In the genomic region with DNA sequence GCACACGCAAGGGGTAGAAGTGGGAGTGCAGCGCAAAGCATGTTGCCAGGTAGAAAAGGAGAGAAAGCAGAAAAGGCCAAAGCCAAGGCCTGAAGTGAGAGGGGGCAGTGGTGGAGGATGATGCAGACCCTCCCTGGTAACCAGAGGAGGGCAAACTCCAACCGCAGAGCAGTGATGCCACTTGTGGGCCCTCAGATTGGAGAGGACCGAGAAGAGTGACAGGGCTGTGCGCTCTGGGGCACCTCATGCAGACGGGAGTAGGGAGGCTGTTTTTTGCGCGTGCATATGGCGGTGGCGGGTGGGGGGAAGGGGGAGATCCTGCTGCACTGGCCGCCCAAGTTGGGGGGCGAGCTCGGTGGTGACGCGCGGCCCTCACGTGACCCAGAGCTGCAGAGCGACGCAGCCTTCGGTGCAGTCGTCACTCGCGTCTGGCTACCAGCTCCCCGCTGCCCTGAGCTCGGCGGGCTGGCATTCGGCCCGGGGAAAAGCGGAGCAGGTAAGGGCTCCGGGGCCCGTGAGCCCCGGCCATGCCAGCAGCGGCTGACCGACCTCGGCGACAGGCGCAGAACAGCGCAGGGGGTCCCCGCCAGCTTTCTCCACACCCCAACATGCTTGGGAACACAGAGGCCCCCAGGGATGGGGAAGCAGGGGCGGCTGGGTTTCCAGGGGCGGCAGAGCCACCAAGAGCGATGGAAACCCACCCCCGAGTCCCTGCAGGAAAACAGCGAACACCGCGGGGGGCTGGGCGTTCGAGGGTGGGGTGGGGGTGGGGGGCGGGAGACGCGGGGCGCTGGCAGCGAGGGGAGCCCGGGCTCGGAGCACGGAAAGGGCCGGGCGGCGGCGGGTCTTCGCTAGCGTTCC, we compare ENCODE assay signal across 8 cellular contexts. TPM values are rescaled to one million over a fixed set of nuclear protein-coding genes. Genes with fewer than 3 reads are reported as not detected.
A peak's percentile ranks its signal among the peaks of the same experiment; 100 is the strongest.
DNase-seq lines count a peak whose midpoint lies in the region; ATAC-seq, FAIRE-seq and TF ChIP-seq lines count a peak whose summit lies in the region.

BEX3 (plus strand) TSS at position 421 of the 861 bp plus-strand sequence. CDS start 984 bp downstream, outside the sequence.

- H3K79me2 ChIP-seq in HepG2 (ENCODE audit: insufficient read depth, low read length), result no peaks in the 10 kb centered on the region
- H3K79me2 ChIP-seq in Karpas-422 (ENCODE audit: low read length), result no peaks in the 10 kb centered on the region

- H3K9me2 ChIP-seq in Karpas-422 (replicated peaks; ENCODE audit: insufficient read depth, low read length), result no peaks in the 10 kb centered on the region

- H2AFZ ChIP-seq in HepG2 (ENCODE audit: low read length) (peak within 1 kb of the TSS; percentile 15), Karpas-422 (ENCODE audit: low read length) (no peak within 1 kb of the TSS)

- H3K9me3 ChIP-seq in HepG2 (ENCODE audit: low read length) (no peaks in the 10 kb centered on the region), Karpas-422 (ENCODE audit: low read length) (no peaks in the 10 kb centered on the region)

- H3K36me3 ChIP-seq in GM06990 (ENCODE audit: control insufficient read depth, insufficient read depth, low read length), result no peaks in the 10 kb centered on the region
- H3K36me3 ChIP-seq in HepG2 (replicated peaks in 1 of 2; ENCODE audit: control insufficient read depth in 1 of 2, insufficient read depth in 2 of 2, low read length in 2 of 2), result no peaks in the 10 kb centered on the region
- H3K36me3 ChIP-seq in Karpas-422 (ENCODE audit: insufficient read depth, low read length), result no peaks in the 10 kb centered on the region

- no peak for FAIRE-seq in HepG2 (lab: Jason Lieb, UNC)

- CTCF ChIA-PET in activated CD4-positive, alpha-beta T cell treated with anti-CD3 and anti-CD28 coated beads, Interleukin-2, amount 10 ng/mL, durations not matched to agents 7 days and 5 days (lab: Charles Lee), result no interaction called here
- CTCF ChIA-PET in HepG2 (lab: Yijun Ruan, JAX; ENCODE audit: low intra/inter-chr PET ratio, low total read pairs), result no interaction called here

- H3K27me3 ChIP-seq in GM06990 (replicated peaks; ENCODE audit: control insufficient read depth, insufficient read depth, low read length), result no peaks in the 10 kb centered on the region; the same call in 1 of the 2 replicates
- no peaks in the 10 kb centered on the region for H3K27me3 ChIP-seq in HepG2 (ENCODE audit: control insufficient read depth in 1 of 2, insufficient read depth in 2 of 2, low read length in 2 of 2)
- no peaks in the 10 kb centered on the region for H3K27me3 ChIP-seq in Karpas-422 (ENCODE audit: low read length)

- H3K9me3 Mint-ChIP-seq in activated CD4-positive, alpha-beta T cell treated with anti-CD3 and anti-CD28 coated beads, Interleukin-2, amount 10 ng/mL, durations not matched to agents 7 days and 5 days, result no peaks in the 10 kb centered on the region

- intact Hi-C loops in HepG2 (cut with micrococcal nuclease; ENCODE audit: unreplicated experiment), result no loop called here

- H4K20me1 ChIP-seq in HepG2 (ENCODE audit: insufficient read depth, low read length) (no peaks in the 10 kb centered on the region), Karpas-422 (ENCODE audit: insufficient read depth, low read depth, low read length) (no peaks in the 10 kb centered on the region)

- TF ChIP-seq POLR2A in HepG2 (IDR thresholded peaks at IDR 0.05; ENCODE audit: insufficient read depth in 1 of 2, low read depth in 2 of 2, low read length in 2 of 2), result peak in 1 of 2 experiments; percentile 64; a peak in 2 of 4 replicates

- in situ Hi-C loops in HepG2 (cut with HindIII; ENCODE audit: extremely low pct_ligation_motif_present, low pct_unique_long_range_greater_than_20kb), result no loop called here

- TF ChIP-seq CTCF in GM06990 (IDR thresholded peaks at IDR 0.05; ENCODE audit: insufficient read depth, low read length, poor library complexity, severe bottlenecking) (no peak), HepG2 (CRISPR knock-in tag; IDR thresholded peaks at IDR 0.05) (no peak)

- H3K27ac ChIP-seq in HepG2 (ENCODE audit: extremely low read length, insufficient read depth, low read length) (peak within 1 kb of the TSS; percentile 43), Karpas-422 (ENCODE audit: low read length) (no peak within 1 kb of the TSS)

- no peaks in the 10 kb centered on the region for H3K27me3 Mint-ChIP-seq in activated CD4-positive, alpha-beta T cell treated with anti-CD3 and anti-CD28 coated beads, Interleukin-2, amount 10 ng/mL, durations not matched to agents 7 days and 5 days

- 0 out of 2 replicates have a peak, but pooled peaks cover 6% of the 10 kb centered on the region for H3K4me1 ChIP-seq in HepG2 (ENCODE audit: insufficient read depth, low read length)
- no peaks in the 10 kb centered on the region for H3K4me1 ChIP-seq in Karpas-422 (ENCODE audit: low read length)

- peak; percentile 11 for DNase-seq in GM06990 (ENCODE audit: extremely low read depth, insufficient read length)
- peak; percentile 45 for DNase-seq in NCI-H2107 treated with DMSO at 0.1 percent for 48 hours (lab: John Stamatoyannopoulos, UW; ENCODE audit: unreplicated experiment)
- peak; percentile 6 for DNase-seq in activated CD4-positive, alpha-beta T cell treated with anti-CD3 and anti-CD28 coated beads, Interleukin-2, amount 10 ng/mL, durations not matched to agents 7 days and 5 days
- DNase-seq in effector CD8-positive, alpha-beta T cell (lab: John Stamatoyannopoulos, UW), result peak; percentile 17
- DNase-seq in HepG2 (ENCODE audit: low spot score), result peak; percentile 24
- peak; percentile 29 to 51 for DNase-seq in stimulated activated CD4-positive, alpha-beta T cell treated with anti-CD3 and anti-CD28 coated beads, Interleukin-2, amount 100 ng/mL, for 24 hours
- DNase-seq in Karpas-422, result no peak

- POLR2A ChIA-PET in activated CD4-positive, alpha-beta T cell treated with anti-CD3 and anti-CD28 coated beads, Interleukin-2, amount 10 ng/mL, durations not matched to agents 7 days and 5 days (lab: Charles Lee), result no interaction called here
- POLR2A ChIA-PET in HepG2 (lab: Yijun Ruan, JAX), result interaction anchor here (0.9 to 1.9 kb wide), 3 partner anchors 14 to 21 kb away, joined by 4 to 13 read pairs (median 6); partner anchors contain the start of gene TCEAL9

- peak within 1 kb of the TSS; percentile 56 for H3K4me3 ChIP-seq in GM06990 (replicated peaks; ENCODE audit: low read depth, low read length)
- peak within 1 kb of the TSS; percentile 47 to 73 (median 70); a peak in 5 of 6 replicates for H3K4me3 ChIP-seq in HepG2 (replicated peaks in 1 of 3; ENCODE audit: insufficient read depth in 1 of 3, low read depth in 2 of 3, low read length in 3 of 3)
- no peak within 1 kb of the TSS for H3K4me3 ChIP-seq in Karpas-422 (ENCODE audit: low read length)

- WGBS in HepG2 (ENCODE audit: low lambda C conversion rate), result 67% methylated on average over 3 of the region's 62 CpGs

- H3K4me2 ChIP-seq in HepG2 (ENCODE audit: low read depth, low read length) (peak within 1 kb of the TSS; percentile 65), Karpas-422 (ENCODE audit: low read depth, low read length, poor library complexity, severe bottlenecking) (no peak within 1 kb of the TSS)

- H3K36me3 Mint-ChIP-seq in activated CD4-positive, alpha-beta T cell treated with anti-CD3 and anti-CD28 coated beads, Interleukin-2, amount 10 ng/mL, durations not matched to agents 7 days and 5 days (ENCODE audit: low read depth), result no peaks in the 10 kb centered on the region

- H3K4me1 Mint-ChIP-seq in activated CD4-positive, alpha-beta T cell treated with anti-CD3 and anti-CD28 coated beads, Interleukin-2, amount 10 ng/mL, durations not matched to agents 7 days and 5 days, result peaks cover 4% of the 10 kb centered on the region

- H3K4me3 Mint-ChIP-seq in activated CD4-positive, alpha-beta T cell treated with anti-CD3 and anti-CD28 coated beads, Interleukin-2, amount 10 ng/mL, durations not matched to agents 7 days and 5 days, result peak within 1 kb of the TSS; percentile 69

- no TSS peak for BruUV-seq in HepG2 (replicated peaks; lab: Mats Ljungman, UMichigan)

- TF ChIP-seq EP300 in HepG2 (IDR thresholded peaks at IDR 0.05; ENCODE audit: low read depth in 2 of 2, low read length in 2 of 2) (no peak), HepG2 (CRISPR knock-in tag; IDR thresholded peaks at IDR 0.05; ENCODE audit: borderline replicate concordance) (no peak)

- ATAC-seq in HepG2, result peak; percentile 91
- no peak for ATAC-seq in GM18861 (IDR thresholded peaks at IDR 0.05; ENCODE audit: unreplicated experiment)

- peak within 1 kb of the TSS; percentile 54 for H3K9ac ChIP-seq in HepG2 (ENCODE audit: insufficient read depth, low read depth, low read length)
- H3K9ac ChIP-seq in Karpas-422 (ENCODE audit: low read length), result no peak within 1 kb of the TSS

- H3K27ac Mint-ChIP-seq in activated CD4-positive, alpha-beta T cell treated with anti-CD3 and anti-CD28 coated beads, Interleukin-2, amount 10 ng/mL, durations not matched to agents 7 days and 5 days, result no peak within 1 kb of the TSS

- TF ChIP-seq RAD21 in HepG2 (CRISPR knock-in tag; IDR thresholded peaks at IDR 0.05), result no peak

RNA-seq across cellular contexts. Expression of gene BEX3, which starts in this region (rescaled TPM):
- total RNA-seq in activated CD4-positive, alpha-beta T cell treated with anti-CD3 and anti-CD28 coated beads, Interleukin-2, amount 10 ng/mL, durations not matched to agents 7 days and 5 days, result 1 to 10 TPM; 5.4 to 6.3 TPM
- total RNA-seq in HepG2 (2016; rRNA removed; fragmentation: Illumina TruSeq; extraction: Trizol), result 55.8 and 63.4 TPM in 2 replicates
- 16.7 and 19.3 TPM in 2 replicates for total RNA-seq in HepG2 (2016; cell fraction: cytosol; rRNA removed; fragmentation: Illumina TruSeq; extraction: Trizol; ENCODE audit: low read depth)
- total RNA-seq in HepG2 (2016; cell fraction: insoluble cytoplasmic fraction; rRNA removed; fragmentation: Illumina TruSeq; extraction: Trizol), result 54.0 and 66.4 TPM in 2 replicates
- 28.1 and 33.1 TPM in 2 replicates for total RNA-seq in HepG2 (2016; cell fraction: membrane; rRNA removed; fragmentation: Illumina TruSeq; extraction: Trizol)
- 26.0 and 27.5 TPM in 2 replicates for total RNA-seq in HepG2 (2016; cell fraction: nucleus; rRNA removed; fragmentation: Illumina TruSeq; extraction: Trizol)
- 38.5 and 50.9 TPM in 2 replicates for polyA plus RNA-seq in HepG2 (2011; rRNA removed)
- polyA plus RNA-seq in HepG2 (2011; cell fraction: cytosol; rRNA removed), result 28.0 and 34.0 TPM in 2 replicates
- 11.7 and 19.8 TPM in 2 replicates for polyA plus RNA-seq in HepG2 (2011; cell fraction: nucleus; rRNA removed)
- 55.0 and 81.6 TPM in 2 replicates for polyA plus RNA-seq in HepG2 (2012)
- 21.1 and 28.5 TPM in 2 replicates for polyA plus RNA-seq in HepG2 (2016; cell fraction: cytosol; fragmentation: Illumina TruSeq; extraction: Trizol; ENCODE audit: low read depth)
- 77.0 and 78.6 TPM in 2 replicates for polyA plus RNA-seq in HepG2 (2016; cell fraction: insoluble cytoplasmic fraction; fragmentation: Illumina TruSeq; extraction: Trizol; ENCODE audit: low read depth)
- 31.6 and 36.2 TPM in 2 replicates for polyA plus RNA-seq in HepG2 (2016; cell fraction: membrane; fragmentation: Illumina TruSeq; extraction: Trizol; ENCODE audit: low read depth)
- 45.3 and 46.1 TPM in 2 replicates for polyA plus RNA-seq in HepG2 (2016; cell fraction: nucleus; fragmentation: Illumina TruSeq; extraction: Trizol; ENCODE audit: insufficient read depth, low read depth)
- 8.9 and 13.0 TPM in 2 replicates for polyA minus RNA-seq in HepG2 (2011; rRNA and poly(A)+ RNA removed; ENCODE audit: low replicate concordance)
- polyA minus RNA-seq in HepG2 (2011; cell fraction: cytosol; rRNA and poly(A)+ RNA removed), result 8.9 and 9.7 TPM in 2 replicates
- 6.6 and 8.2 TPM in 2 replicates for polyA minus RNA-seq in HepG2 (2011; cell fraction: nucleus; rRNA and poly(A)+ RNA removed)
- not detected in 2 replicates for total RNA-seq in Karpas-422 (2014; rRNA removed; shearing (Covaris generic); ENCODE audit: low replicate concordance)
